8 cellular contexts compared by ENCODE assay signal in genomic region chr20:35146922-35147574, GRCh38. TPM values are rescaled to one million over a fixed set of nuclear protein-coding genes. Genes with fewer than 3 reads are reported as not detected.
DNase-seq lines count a peak whose midpoint lies in the region; ATAC-seq and TF ChIP-seq lines count a peak whose summit lies in the region.

Gene EDEM2, minus strand, starts transcription at chr20:35147336. Its CDS starts 78 bp downstream, at chr20:35147258.

- H4K20me1 ChIP-seq in SU-DHL-6 (ENCODE audit: low read depth, low read length), result no peaks in the 10 kb centered on the region

- ATAC-seq in HG02678 (IDR thresholded peaks at IDR 0.05; ENCODE audit: unreplicated experiment) (peak; percentile 84), thoracic aorta (ENCODE audit: insufficient number of reproducible peaks, low FRiP score, low read depth) (peak; percentile 67)

- peak within 1 kb of the TSS; percentile 92 for H3K4me3 Mint-ChIP-seq in activated naive CD8-positive, alpha-beta T cell treated with anti-CD3 and anti-CD28 coated beads for 36 hours
- H3K4me3 Mint-ChIP-seq in osteocyte (ENCODE audit: unreplicated experiment), result peak within 1 kb of the TSS; percentile 94

- DNase-seq in GM10266 (ENCODE audit: extremely low spot score) (peak; percentile 93), NCI-H1417 (lab: John Stamatoyannopoulos, UW) (peak; percentile 95 to 98 (median 95)), head of caudate nucleus (peak; percentile 89 to 98 (median 95)), osteocyte (ENCODE audit: extremely low spot score, unreplicated experiment) (peak; percentile 98), thoracic aorta (ENCODE audit: low spot score) (peak; percentile 63)
- DNase-seq in activated naive CD8-positive, alpha-beta T cell treated with anti-CD3 and anti-CD28 coated beads for 36 hours, result peak; percentile 94

- H3K79me2 ChIP-seq in SU-DHL-6 (ENCODE audit: insufficient read depth, low read length), result peaks cover 7% of the 10 kb centered on the region; the same call in 1 of the 2 replicates

- H3K27me3 Mint-ChIP-seq in activated naive CD8-positive, alpha-beta T cell treated with anti-CD3 and anti-CD28 coated beads for 36 hours, result no peaks in the 10 kb centered on the region
- peaks cover 5% of the 10 kb centered on the region for H3K27me3 Mint-ChIP-seq in osteocyte (ENCODE audit: unreplicated experiment)

- peaks cover 5% of the 10 kb centered on the region for H3K36me3 Mint-ChIP-seq in activated naive CD8-positive, alpha-beta T cell treated with anti-CD3 and anti-CD28 coated beads for 36 hours
- H3K36me3 Mint-ChIP-seq in osteocyte (ENCODE audit: unreplicated experiment), result peaks cover 5% of the 10 kb centered on the region

- H3K27me3 ChIP-seq in SU-DHL-6 (ENCODE audit: low read length) (no peaks in the 10 kb centered on the region), thoracic aorta (replicated peaks; ENCODE audit: insufficient read depth) (no peaks in the 10 kb centered on the region)

- no peaks in the 10 kb centered on the region for H3K36me3 ChIP-seq in SU-DHL-6 (ENCODE audit: low read length)
- H3K36me3 ChIP-seq in thoracic aorta, result peaks cover 6% of the 10 kb centered on the region

- intact Hi-C loops in head of caudate nucleus (cut with DNase I), result loop anchor here (10.0 kb wide), 2 partner anchors 52 to 58 kb away; partner anchors contain the start of gene TRPC4AP

- no peaks in the 10 kb centered on the region for H3K9me3 Mint-ChIP-seq in activated naive CD8-positive, alpha-beta T cell treated with anti-CD3 and anti-CD28 coated beads for 36 hours
- H3K9me3 Mint-ChIP-seq in osteocyte (ENCODE audit: unreplicated experiment), result no peaks in the 10 kb centered on the region

- no peaks in the 10 kb centered on the region for H3K9me2 ChIP-seq in SU-DHL-6 (replicated peaks; ENCODE audit: insufficient read depth, low read length)

- H3K4me1 Mint-ChIP-seq in activated naive CD8-positive, alpha-beta T cell treated with anti-CD3 and anti-CD28 coated beads for 36 hours, result peaks cover 33% of the 10 kb centered on the region
- peaks cover 25% of the 10 kb centered on the region for H3K4me1 Mint-ChIP-seq in osteocyte (ENCODE audit: unreplicated experiment)

- H3K4me3 ChIP-seq in SU-DHL-6 (ENCODE audit: insufficient read depth, low read length, poor library complexity, severe bottlenecking) (peak within 1 kb of the TSS; percentile 66), thoracic aorta (peak within 1 kb of the TSS; percentile 93)

- TF ChIP-seq CTCF in GM10266 (IDR thresholded peaks at IDR 0.05; ENCODE audit: control insufficient read depth, insufficient read depth, low read depth, missing control alignments), result no peak
- no peak for TF ChIP-seq CTCF in SU-DHL-6 (IDR thresholded peaks at IDR 0.05; ENCODE audit: insufficient read depth, low read length, poor library complexity, severe bottlenecking)
- TF ChIP-seq CTCF in osteocyte (IDR thresholded peaks at IDR 0.05), result no peak
- no peak for TF ChIP-seq CTCF in thoracic aorta (IDR thresholded peaks at IDR 0.05)

- H3K4me1 ChIP-seq in thoracic aorta (ENCODE audit: control insufficient read depth in 1 of 2, low read depth in 2 of 2), result peaks cover 14 to 17% of the 10 kb centered on the region in 2 donors

- peak within 1 kb of the TSS; percentile 91 for H3K27ac Mint-ChIP-seq in activated naive CD8-positive, alpha-beta T cell treated with anti-CD3 and anti-CD28 coated beads for 36 hours
- peak within 1 kb of the TSS; percentile 74 for H3K27ac Mint-ChIP-seq in osteocyte (ENCODE audit: unreplicated experiment)

- H2AFZ ChIP-seq in SU-DHL-6 (ENCODE audit: low read depth, low read length, severe bottlenecking), result peak within 1 kb of the TSS; percentile 84

- peak within 1 kb of the TSS; percentile 91 for H3K4me2 ChIP-seq in SU-DHL-6 (ENCODE audit: low read depth, low read length, poor library complexity, severe bottlenecking)

- H3K27ac ChIP-seq in SU-DHL-6 (ENCODE audit: low read depth, low read length), result 0 out of 2 replicates have a peak within 1 kb of the TSS, but pooled peaks have one; percentile 6
- peak within 1 kb of the TSS; percentile 61 to 65 for H3K27ac ChIP-seq in thoracic aorta

- peaks cover 10% of the 10 kb centered on the region for H3F3A ChIP-seq in SU-DHL-6 (ENCODE audit: insufficient read depth)

- H3K9me3 ChIP-seq in SU-DHL-6 (ENCODE audit: insufficient read depth, low read length), result no peaks in the 10 kb centered on the region
- no peaks in the 10 kb centered on the region for H3K9me3 ChIP-seq in thoracic aorta

- H3K9ac ChIP-seq in SU-DHL-6 (ENCODE audit: low read length), result peak within 1 kb of the TSS; percentile 72

RNA-seq across cellular contexts. Expression of gene EDEM2, which starts in this region (rescaled TPM):
- total RNA-seq in activated naive CD8-positive, alpha-beta T cell treated with anti-CD3 and anti-CD28 coated beads for 36 hours, result 10 to 100 TPM; 15.3 to 15.9 TPM
- total RNA-seq in osteocyte, result 16.8 and 17.5 TPM in 2 replicates
- total RNA-seq in thoracic aorta, result 10 to 100 TPM; 24.6 to 25.3 TPM

Comparison
In these comparisons a context has a peak if more than half of its experiments do, and no peak if none do; other contexts are left out.
1. Peak in every context shown above with its lines: DNase-seq, ATAC-seq, H3K4me3 ChIP-seq and H3K27ac ChIP-seq.